ENCODE assay signal across 19 cellular contexts in the genomic region with DNA sequence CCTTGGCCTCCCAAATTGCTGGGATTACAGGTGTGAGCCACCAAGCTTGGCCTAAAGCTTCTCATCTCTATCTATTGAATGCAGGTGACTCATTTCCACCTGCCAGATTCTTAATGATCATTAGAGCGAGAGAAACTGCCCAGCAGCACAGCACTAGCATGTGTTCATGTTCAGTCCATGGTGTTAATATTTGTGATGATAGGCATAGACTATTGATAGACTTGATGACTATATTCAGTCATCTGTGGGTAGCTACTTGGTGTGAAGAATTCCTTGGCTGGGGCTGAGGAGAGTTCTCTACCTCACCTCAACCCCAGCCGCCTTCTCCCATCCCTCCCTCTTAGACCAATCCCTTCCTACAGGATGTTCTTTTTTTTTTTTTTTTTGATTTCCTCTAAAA. TPM values are rescaled to one million over a fixed set of nuclear protein-coding genes. Genes with fewer than 3 reads are reported as not detected.
DNase-seq lines count a peak whose midpoint lies in the region; ATAC-seq, FAIRE-seq and TF ChIP-seq lines count a peak whose summit lies in the region.
"Had no signal": no experiment of that assay in that cellular context is flagged by ENCODE, and none has a peak within 500 bp of the region (broad histone marks: within the 10 kb centered on the region; RNA-seq: fewer than 3 reads in every experiment).

No MANE protein-coding gene starts in this region.

- H3K27me3 Mint-ChIP-seq in activated naive CD4-positive, alpha-beta T cell treated with anti-CD3 and anti-CD28 coated beads for 36 hours (ENCODE audit: low read depth), result no peaks in the 10 kb centered on the region
- H3K27me3 Mint-ChIP-seq in activated naive CD4-positive, alpha-beta T cell treated with anti-CD3 and anti-CD28 coated beads, Interleukin-2, amount 10 ng/mL, durations not matched to agents 7 days and 5 days, result no peaks in the 10 kb centered on the region

- no peak for TF ChIP-seq POLR2A in GM12878 (IDR thresholded peaks at IDR 0.05; ENCODE audit: low read depth, low read length)

- no peak overlapping the region for H3K4me3 Mint-ChIP-seq in activated naive CD4-positive, alpha-beta T cell treated with anti-CD3 and anti-CD28 coated beads for 36 hours
- H3K4me3 Mint-ChIP-seq in activated naive CD4-positive, alpha-beta T cell treated with anti-CD3 and anti-CD28 coated beads, Interleukin-2, amount 10 ng/mL, durations not matched to agents 7 days and 5 days, result no peak overlapping the region
- H3K4me3 Mint-ChIP-seq: H9 had no signal

- peaks cover 64% of the 10 kb centered on the region for H3K4me1 Mint-ChIP-seq in activated naive CD4-positive, alpha-beta T cell treated with anti-CD3 and anti-CD28 coated beads for 36 hours (ENCODE audit: low read depth)
- H3K4me1 Mint-ChIP-seq in activated naive CD4-positive, alpha-beta T cell treated with anti-CD3 and anti-CD28 coated beads, Interleukin-2, amount 10 ng/mL, durations not matched to agents 7 days and 5 days, result peaks cover 10% of the 10 kb centered on the region

- H3K36me3 Mint-ChIP-seq in activated naive CD4-positive, alpha-beta T cell treated with anti-CD3 and anti-CD28 coated beads for 36 hours (ENCODE audit: low read depth), result peaks cover 36% of the 10 kb centered on the region
- peaks cover 59% of the 10 kb centered on the region for H3K36me3 Mint-ChIP-seq in activated naive CD4-positive, alpha-beta T cell treated with anti-CD3 and anti-CD28 coated beads, Interleukin-2, amount 10 ng/mL, durations not matched to agents 7 days and 5 days

- H3K79me2 ChIP-seq in Karpas-422 (ENCODE audit: low read length), result peaks cover 80% of the 10 kb centered on the region
- H3K79me2 ChIP-seq in GM12878 (ENCODE audit: control insufficient read depth, insufficient read depth, low read length), result peaks cover 38% of the 10 kb centered on the region

- H3K4me3 ChIP-seq in Karpas-422 (ENCODE audit: low read length), result no peak overlapping the region
- H3K4me3 ChIP-seq in GM12878, result no peak overlapping the region
- H3K4me3 ChIP-seq: A549, body of pancreas, colonic mucosa, pancreas, SK-N-MC, upper lobe of right lung had no signal

- no TSS peak for BruUV-seq in GM12878 (replicated peaks; lab: Mats Ljungman, UMichigan)

- TF ChIP-seq CTCF in GM12878 (IDR thresholded peaks at IDR 0.05 in 2 of 3, conservative IDR thresholded peaks at IDR 0.05 in 1 of 3; ENCODE audit: control insufficient read depth in 2 of 3, extremely low read depth in 1 of 3, insufficient read depth in 1 of 3, low read depth in 3 of 3, low read length in 3 of 3), result no peak

- H3K9me2 ChIP-seq in Karpas-422 (replicated peaks; ENCODE audit: insufficient read depth, low read length), result no peaks in the 10 kb centered on the region

- no peak for FAIRE-seq in GM12878 (lab: Jason Lieb, UNC)
- no peak for FAIRE-seq in urothelium cell line (lab: Jason Lieb, UNC)
- FAIRE-seq: A549, pancreas had no signal

- peak overlapping the region; percentile 36 for H3K4me2 ChIP-seq in Karpas-422 (ENCODE audit: low read depth, low read length, poor library complexity, severe bottlenecking)
- H3K4me2 ChIP-seq in GM12878 (ENCODE audit: control insufficient read depth, insufficient read depth), result no peak overlapping the region
- H3K4me2 ChIP-seq: A549 had no signal

- CTCF ChIA-PET in activated naive CD4-positive, alpha-beta T cell treated with anti-CD3 and anti-CD28 coated beads for 36 hours (lab: Charles Lee), result interaction anchor here (0.6 to 2.5 kb wide), 5 partner anchors 10 to 141 kb away, joined by 4 to 13 read pairs (median 5); no protein-coding TSS in a partner anchor
- CTCF ChIA-PET in activated naive CD4-positive, alpha-beta T cell treated with anti-CD3 and anti-CD28 coated beads, Interleukin-2, amount 10 ng/mL, durations not matched to agents 7 days and 5 days (lab: Charles Lee), result interaction anchor here (1.1 kb wide), 1 partner anchor 8 kb away, joined by 3 read pairs; no protein-coding TSS in a partner anchor
- CTCF ChIA-PET in GM12878 (lab: Yijun Ruan, JAX), result interaction anchor here (0.6 to 2.2 kb wide), 8 partner anchors 10 to 1047 kb away, joined by 3 to 10 read pairs (median 6); no protein-coding TSS in a partner anchor

- DNase-seq in activated naive CD4-positive, alpha-beta T cell treated with anti-CD3 and anti-CD28 coated beads for 36 hours, result no peak
- DNase-seq in activated naive CD4-positive, alpha-beta T cell treated with anti-CD3 and anti-CD28 coated beads, Interleukin-2, amount 10 ng/mL, durations not matched to agents 7 days and 5 days, result no peak
- no peak for DNase-seq in Karpas-422
- DNase-seq in GM12878 (ENCODE audit: low read depth, low spot score), result no peak
- DNase-seq in renal cortical epithelial cell (ENCODE audit: low read depth), result peak; percentile 51
- DNase-seq in 8988T, result no peak
- no peak for DNase-seq in hippocampal formation (lab: John Stamatoyannopoulos, UW)
- no peak for DNase-seq in urothelium cell line (ENCODE audit: low spot score)
- DNase-seq: activated CD4-positive, alpha-beta T cell treated with anti-CD3 and anti-CD28 coated beads for 4 hours; body of pancreas; colonic mucosa; GF-D8; H9; NCI-H1694; pancreas; stimulated activated CD4-positive, alpha-beta T cell treated with anti-CD3 and anti-CD28 coated beads, Interleukin-1b, Interleukin-23, amount 100 ng/mL, for 48 hours; upper lobe of right lung had no signal

- intact Hi-C loops in activated naive CD4-positive, alpha-beta T cell treated with anti-CD3 and anti-CD28 coated beads for 36 hours (cut with micrococcal nuclease), result no loop called here
- intact Hi-C loops in GM12878 (cut with micrococcal nuclease; ENCODE audit: unreplicated experiment), result no loop called here

- in situ Hi-C loops in GM12878 (cut with MboI), result no loop called here

- WGBS in GM12878 (ENCODE audit: insufficient coverage, insufficient replicate concordance, low lambda C conversion rate, missing lambda C conversion rate), result 100% methylated on average over 2 of the region's 2 CpGs

- RAD21 ChIA-PET in GM12878 (lab: Charles Lee; ENCODE audit: unreplicated experiment), result interaction anchor here (1.7 to 4.4 kb wide), 6 partner anchors 10 to 57 kb away, joined by 7 to 43 read pairs (median 20); no protein-coding TSS in a partner anchor

- SMC1A ChIA-PET in GM12878 (lab: Charles Lee; ENCODE audit: uncharacterized antibody, unreplicated experiment), result interaction anchor here (1.2 to 5.6 kb wide), 8 partner anchors 11 to 141 kb away, joined by 3 to 83 read pairs (median 6); no protein-coding TSS in a partner anchor

- no peak for TF ChIP-seq RAD21 in GM12878 (IDR thresholded peaks at IDR 0.05; ENCODE audit: insufficient read depth, low read depth, low read length)

- H3K27ac ChIP-seq in Karpas-422 (ENCODE audit: low read length) (peak overlapping the region; percentile 95), GM12878 (ENCODE audit: control insufficient read depth, insufficient read depth) (no peak overlapping the region)
- H3K27ac ChIP-seq: A549, colonic mucosa, SK-N-MC, upper lobe of right lung had no signal

- H4K20me1 ChIP-seq in Karpas-422 (ENCODE audit: insufficient read depth, low read depth, low read length) (no peaks in the 10 kb centered on the region), GM12878 (ENCODE audit: control insufficient read depth, insufficient read depth) (no peaks in the 10 kb centered on the region)

- H3K36me3 ChIP-seq in Karpas-422 (ENCODE audit: insufficient read depth, low read length), result peaks cover 32% of the 10 kb centered on the region
- peaks cover 0 to 9% of the 10 kb centered on the region in 2 experiments; a peak in 3 of 4 replicates for H3K36me3 ChIP-seq in GM12878 (ENCODE audit: control insufficient read depth in 2 of 2, insufficient read depth in 2 of 2, low read length in 1 of 2)
- H3K36me3 ChIP-seq: colonic mucosa, pancreas, upper lobe of right lung had no signal

- TF ChIP-seq EP300 in GM12878 (IDR thresholded peaks at IDR 0.05; ENCODE audit: borderline replicate concordance in 1 of 2, control insufficient read depth in 1 of 2, low read depth in 2 of 2, low read length in 2 of 2), result no peak

- no peak overlapping the region for H2AFZ ChIP-seq in Karpas-422 (ENCODE audit: low read length)
- no peak overlapping the region for H2AFZ ChIP-seq in GM12878 (ENCODE audit: control insufficient read depth, low read depth, low read length)

- H3K9ac ChIP-seq in Karpas-422 (ENCODE audit: low read length), result no peak overlapping the region
- H3K9ac ChIP-seq in GM12878 (ENCODE audit: control insufficient read depth, insufficient read depth, low read length), result no peak overlapping the region

- POLR2A ChIA-PET in GM12878 (lab: Charles Lee), result interaction anchor here (1.0 to 5.5 kb wide), 6 partner anchors 10 to 57 kb away, joined by 3 to 37 read pairs (median 8); no protein-coding TSS in a partner anchor

- peak; percentile 7; the same call in 2 of the 3 replicates for ATAC-seq in GM12878
- ATAC-seq: A549, body of pancreas had no signal

- H3K27ac Mint-ChIP-seq in activated naive CD4-positive, alpha-beta T cell treated with anti-CD3 and anti-CD28 coated beads for 36 hours, result peak overlapping the region; percentile 60
- no peak overlapping the region for H3K27ac Mint-ChIP-seq in activated naive CD4-positive, alpha-beta T cell treated with anti-CD3 and anti-CD28 coated beads, Interleukin-2, amount 10 ng/mL, durations not matched to agents 7 days and 5 days

- H3K4me1 ChIP-seq in Karpas-422 (ENCODE audit: low read length) (peaks cover 98% of the 10 kb centered on the region), GM12878 (ENCODE audit: control insufficient read depth, insufficient read depth, low read length) (peaks cover 77% of the 10 kb centered on the region)
- H3K4me1 ChIP-seq: A549, colonic mucosa, upper lobe of right lung had no signal

- H3K9me3 ChIP-seq in Karpas-422 (ENCODE audit: low read length) (no peaks in the 10 kb centered on the region), GM12878 (replicated peaks; ENCODE audit: control insufficient read depth, insufficient read depth, low read length) (peaks cover 3% of the 10 kb centered on the region; the same call in 1 of the 3 replicates)
- H3K9me3 ChIP-seq: A549, body of pancreas, colonic mucosa, pancreas, upper lobe of right lung had no signal

- no peaks in the 10 kb centered on the region for H3K27me3 ChIP-seq in Karpas-422 (ENCODE audit: low read length)
- no peaks in the 10 kb centered on the region for H3K27me3 ChIP-seq in GM12878 (replicated peaks in 1 of 2; ENCODE audit: control insufficient read depth in 2 of 2, insufficient read depth in 2 of 2, low read length in 1 of 2)
- H3K27me3 ChIP-seq: body of pancreas, colonic mucosa, pancreas, upper lobe of right lung had no signal

- H3K9me3 Mint-ChIP-seq in activated naive CD4-positive, alpha-beta T cell treated with anti-CD3 and anti-CD28 coated beads for 36 hours, result no peaks in the 10 kb centered on the region
- no peaks in the 10 kb centered on the region for H3K9me3 Mint-ChIP-seq in activated naive CD4-positive, alpha-beta T cell treated with anti-CD3 and anti-CD28 coated beads, Interleukin-2, amount 10 ng/mL, durations not matched to agents 7 days and 5 days
- H3K9me3 Mint-ChIP-seq: H9 had no signal

RNA-seq across cellular contexts. Expression of a gene that starts 60.0 kb away (rescaled TPM):
- total RNA-seq in activated naive CD4-positive, alpha-beta T cell treated with anti-CD3 and anti-CD28 coated beads for 36 hours, result 10 to 100 TPM; 76.2 to 78.0 TPM
- total RNA-seq in Karpas-422 (2014; rRNA removed; shearing (Covaris generic); ENCODE audit: low replicate concordance), result 304 and 416 TPM in 2 replicates
- total RNA-seq in GM12878 (2013; cell fraction: nucleolus; rRNA removed), result 750 and 754 TPM in 2 replicates
- 139 and 147 TPM in 2 replicates for total RNA-seq in GM12878 (2014; rRNA removed)
- total RNA-seq in GM12878 (2014; rRNA removed; fragmentation: Illumina TruSeq; extraction: Trizol), result 158 and 169 TPM in 2 replicates
- 207 and 220 TPM in 2 replicates for total RNA-seq in GM12878 (2021)
- 139 TPM for polyA plus RNA-seq in GM12878 (2011; ENCODE audit: low read depth)
- 190 and 214 TPM in 2 replicates for polyA plus RNA-seq in GM12878 (2011; rRNA removed)
- 169 and 192 TPM in 2 replicates for polyA plus RNA-seq in GM12878 (2011; cell fraction: cytosol; rRNA removed)
- polyA plus RNA-seq in GM12878 (2011; cell fraction: nucleus; rRNA removed), result 106 and 131 TPM in 2 replicates
- polyA plus RNA-seq in GM12878 (2012), result 141 and 183 TPM in 2 replicates
- polyA plus RNA-seq in GM12878 (2014; fragmentation: Illumina TruSeq; extraction: Trizol), result 248 and 268 TPM in 2 replicates
- 10 to 100 TPM; 74.2 to 75.0 TPM for polyA plus RNA-seq in GM12878 (2014; fragmentation: Nextera tagmentation; extraction: Ambion mirVana)
- 163 and 174 TPM in 2 replicates for polyA plus RNA-seq in GM12878 (2014; rRNA removed)
- polyA plus RNA-seq in GM12878 (2016; fragmentation: Nextera tagmentation; extraction: Ambion mirVana), result 100 to 1,000 TPM; 133 to 135 TPM
- 310 and 330 TPM in 2 replicates for polyA minus RNA-seq in GM12878 (2011; rRNA and poly(A)+ RNA removed)
- polyA minus RNA-seq in GM12878 (2011; cell fraction: cytosol; rRNA and poly(A)+ RNA removed), result 80.6 and 80.9 TPM in 2 replicates
- 116 and 151 TPM in 2 replicates for polyA minus RNA-seq in GM12878 (2011; cell fraction: nucleus; rRNA and poly(A)+ RNA removed)
- total RNA-seq in renal cortical epithelial cell, result 14.6 and 40.3 TPM in 2 replicates
